Comparison of ENCODE assay signal across 24 cellular contexts in the genomic region with DNA sequence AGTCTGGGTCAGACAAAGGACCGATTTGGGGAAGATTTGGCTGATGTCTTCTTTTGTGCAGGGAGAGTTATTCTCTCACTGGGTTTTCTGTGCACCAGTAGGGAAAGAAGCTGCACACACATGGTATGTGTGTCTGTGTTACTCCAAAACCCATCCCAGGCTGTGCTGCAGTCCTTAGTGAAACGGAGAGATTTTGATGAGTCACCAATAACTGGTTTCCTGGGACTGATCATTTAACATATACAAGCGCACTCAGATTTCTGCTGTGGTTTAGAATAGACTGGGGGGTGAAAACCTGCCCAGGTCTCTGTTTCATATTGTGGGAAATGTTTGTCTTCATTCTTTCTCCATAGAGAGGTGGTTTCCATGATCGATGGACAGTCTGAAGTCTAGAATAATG.
DNase-seq lines count a peak whose midpoint lies in the region; ATAC-seq, FAIRE-seq and TF ChIP-seq lines count a peak whose summit lies in the region.
"Had no signal": no experiment of that assay in that cellular context is flagged by ENCODE, and none has a peak within 500 bp of the region (broad histone marks: within the 10 kb centered on the region; RNA-seq: fewer than 3 reads in every experiment).

No MANE protein-coding gene starts in this region.

- no peak overlapping the region for H2BK12ac ChIP-seq in neuronal stem cell (ENCODE audit: low read length)

- H4K91ac ChIP-seq in neuronal stem cell (ENCODE audit: low read depth, low read length, poor library complexity), result no peak overlapping the region

- no peak for FAIRE-seq in HepG2 (lab: Jason Lieb, UNC)
- FAIRE-seq in kidney (lab: Jason Lieb, UNC), result no peak
- FAIRE-seq: A204.1, D721Med, G401.6, GM12892 had no signal

- POLR2A ChIA-PET in HepG2 (lab: Yijun Ruan, JAX), result no interaction called here

- ATAC-seq in HepG2 (no peak), right lobe of liver (no peak)

- no peak overlapping the region for H2BK5ac ChIP-seq in neuronal stem cell (ENCODE audit: low read length)

- H2AFZ ChIP-seq in HepG2 (ENCODE audit: low read length) (no peak overlapping the region), neuronal stem cell (ENCODE audit: low read length) (peak overlapping the region; percentile 54)
- H2AFZ ChIP-seq: GM23248 had no signal

- no peak overlapping the region for H3K14ac ChIP-seq in neuronal stem cell (ENCODE audit: low read length)

- DNase-seq in HepG2 (ENCODE audit: low spot score) (no peak), right lobe of liver (no peak), SK-N-MC (ENCODE audit: low read depth, low spot score) (no peak), neuronal stem cell (ENCODE audit: low spot score) (no peak), kidney (no peak), HK-2 (ENCODE audit: unreplicated experiment) (no peak), DMS53 treated with DMSO at 0.1 percent for 48 hours (lab: John Stamatoyannopoulos, UW; ENCODE audit: unreplicated experiment) (no peak)
- DNase-seq: ACHN; AML-193; BE2C; CD4-positive, alpha-beta T cell; CD8-positive, alpha-beta memory T cell; DMS 273 treated with DMSO at 0.1 percent for 48 hours; DMS53; DND-41; GM23248; H7; HCEC 1CT had no signal

- no peak for TF ChIP-seq EP300 in HepG2 (IDR thresholded peaks at IDR 0.05; ENCODE audit: low read depth in 2 of 2, low read length in 2 of 2)
- TF ChIP-seq EP300 in HepG2 (CRISPR knock-in tag; IDR thresholded peaks at IDR 0.05; ENCODE audit: borderline replicate concordance), result no peak

- in situ Hi-C loops in HepG2 (cut with HindIII; ENCODE audit: extremely low pct_ligation_motif_present, low pct_unique_long_range_greater_than_20kb), result no loop called here

- no peak overlapping the region for H2AK5ac ChIP-seq in neuronal stem cell (ENCODE audit: low read depth, low read length)

- no peaks in the 10 kb centered on the region for H3K79me1 ChIP-seq in neuronal stem cell (ENCODE audit: low read depth, low read length)

- TF ChIP-seq POLR2A in HepG2 (IDR thresholded peaks at IDR 0.05; ENCODE audit: insufficient read depth in 1 of 2, low read depth in 2 of 2, low read length in 2 of 2), result no peak
- no peak for TF ChIP-seq POLR2A in right lobe of liver (IDR thresholded peaks at IDR 0.05)

- BruUV-seq in HepG2 (replicated peaks; lab: Mats Ljungman, UMichigan), result no TSS peak

- no peak overlapping the region for H3K4me2 ChIP-seq in HepG2 (ENCODE audit: low read depth, low read length)
- no peak overlapping the region for H3K4me2 ChIP-seq in neuronal stem cell (ENCODE audit: insufficient read depth, low read length, poor library complexity, severe bottlenecking)
- H3K4me2 ChIP-seq: BLaER1 treated with 17β-estradiol and CSF1 and Interleukin-3, amounts not matched to agents 10 nM and 100 nM had no signal

- H3K27me3 ChIP-seq in HepG2 (ENCODE audit: control insufficient read depth in 1 of 2, insufficient read depth in 2 of 2, low read length in 2 of 2) (no peaks in the 10 kb centered on the region), right lobe of liver (no peaks in the 10 kb centered on the region), neuronal stem cell (ENCODE audit: control insufficient read depth in 3 of 3, insufficient read depth in 3 of 3, low read depth in 1 of 3, low read length in 3 of 3) (no peaks in the 10 kb centered on the region)
- H3K27me3 ChIP-seq: BE2C; BLaER1 treated with 17β-estradiol and CSF1 and Interleukin-3, amounts not matched to agents 10 nM and 100 nM had no signal

- WGBS in HepG2 (ENCODE audit: low lambda C conversion rate), result 15% methylated on average over 4 of the region's 4 CpGs
- 89% methylated on average over 1 of the region's 4 CpGs for WGBS in right lobe of liver (ENCODE audit: insufficient coverage, low coverage, low lambda C conversion rate, missing lambda C conversion rate)
- no CpG with 5 or more reads among the region's 4 CpGs for WGBS in neuronal stem cell (ENCODE audit: extremely low coverage in 2 of 2, insufficient read length in 2 of 2, insufficient replicate concordance in 1 of 2), 2 donors

- no peak overlapping the region for H2BK120ac ChIP-seq in neuronal stem cell (ENCODE audit: low read depth, low read length)

- H3K27ac ChIP-seq in HepG2 (ENCODE audit: extremely low read length, insufficient read depth, low read length) (no peak overlapping the region), right lobe of liver (no peak overlapping the region), SK-N-MC (peak overlapping the region; percentile 80), neuronal stem cell (replicated peaks; ENCODE audit: low read length) (no peak overlapping the region), kidney (ENCODE audit: low read depth in 2 of 2, low read length in 2 of 2) (no peak overlapping the region)
- H3K27ac ChIP-seq: 22Rv1; BLaER1 treated with 17β-estradiol and CSF1 and Interleukin-3, amounts not matched to agents 10 nM and 100 nM; GM23248 had no signal

- no peak overlapping the region for H3K4ac ChIP-seq in neuronal stem cell (ENCODE audit: low read length)

- no peaks in the 10 kb centered on the region for H3K79me2 ChIP-seq in HepG2 (ENCODE audit: insufficient read depth, low read length)

- H3K9ac ChIP-seq in HepG2 (ENCODE audit: insufficient read depth, low read depth, low read length) (no peak overlapping the region), SK-N-MC (ENCODE audit: insufficient read length) (peak overlapping the region; percentile 52), neuronal stem cell (ENCODE audit: low read depth, low read length, poor library complexity) (no peak overlapping the region), kidney (ENCODE audit: low read length in 2 of 2) (no peak overlapping the region)
- H3K9ac ChIP-seq: BLaER1 treated with 17β-estradiol and CSF1 and Interleukin-3, amounts not matched to agents 10 nM and 100 nM; GM23248 had no signal

- H4K8ac ChIP-seq in neuronal stem cell (ENCODE audit: low read depth, low read length), result no peak overlapping the region

- H3K4me3 ChIP-seq in HepG2 (replicated peaks in 1 of 3; ENCODE audit: insufficient read depth in 1 of 3, low read depth in 2 of 3, low read length in 3 of 3) (no peak overlapping the region), right lobe of liver (no peak overlapping the region), SK-N-MC (0 out of 2 replicates have a peak overlapping the region, but pooled peaks have one; percentile 29), neuronal stem cell (ENCODE audit: low read length in 2 of 2) (no peak overlapping the region), kidney (ENCODE audit: low read length in 2 of 2) (no peak overlapping the region)
- H3K4me3 ChIP-seq: BLaER1 treated with 17β-estradiol and CSF1 and Interleukin-3, amounts not matched to agents 10 nM and 100 nM; GM23248 had no signal

- H3K36me3 ChIP-seq in HepG2 (replicated peaks in 1 of 2; ENCODE audit: control insufficient read depth in 1 of 2, insufficient read depth in 2 of 2, low read length in 2 of 2) (no peaks in the 10 kb centered on the region), right lobe of liver (no peaks in the 10 kb centered on the region), SK-N-MC (ENCODE audit: insufficient read depth, low read length) (no peaks in the 10 kb centered on the region; the same call in 1 of the 2 replicates), neuronal stem cell (replicated peaks in 1 of 2; ENCODE audit: control insufficient read depth in 2 of 2, insufficient read depth in 2 of 2, low read length in 2 of 2) (no peaks in the 10 kb centered on the region), kidney (ENCODE audit: control insufficient read depth in 1 of 2, insufficient read depth in 2 of 2, low read length in 2 of 2) (no peaks in the 10 kb centered on the region)
- H3K36me3 ChIP-seq: BE2C; BLaER1 treated with 17β-estradiol and CSF1 and Interleukin-3, amounts not matched to agents 10 nM and 100 nM had no signal

- no peaks in the 10 kb centered on the region for H3K4me1 ChIP-seq in HepG2 (ENCODE audit: insufficient read depth, low read length)
- H3K4me1 ChIP-seq in right lobe of liver, result no peaks in the 10 kb centered on the region
- peaks cover 0 to 4% of the 10 kb centered on the region in 2 donors for H3K4me1 ChIP-seq in neuronal stem cell (ENCODE audit: control insufficient read depth in 2 of 2, insufficient read depth in 1 of 2, low read depth in 1 of 2, low read length in 2 of 2)
- H3K4me1 ChIP-seq in kidney (ENCODE audit: control insufficient read depth in 1 of 2, insufficient read depth in 1 of 2, low read depth in 1 of 2, low read length in 2 of 2), result no peaks in the 10 kb centered on the region
- H3K4me1 ChIP-seq: BE2C had no signal

- H3K9me3 ChIP-seq in HepG2 (ENCODE audit: low read length), result peaks cover 98% of the 10 kb centered on the region
- H3K9me3 ChIP-seq in right lobe of liver, result no peaks in the 10 kb centered on the region
- H3K9me3 ChIP-seq in SK-N-MC (ENCODE audit: low read depth, low read length), result no peaks in the 10 kb centered on the region
- no peaks in the 10 kb centered on the region for H3K9me3 ChIP-seq in neuronal stem cell (replicated peaks in 1 of 2; ENCODE audit: control insufficient read depth in 2 of 2, insufficient read depth in 1 of 2, low read depth in 1 of 2, low read length in 2 of 2)
- no peaks in the 10 kb centered on the region for H3K9me3 ChIP-seq in kidney (ENCODE audit: control insufficient read depth in 1 of 2, low read length in 2 of 2)
- H3K9me3 ChIP-seq: BE2C had no signal

- intact Hi-C loops in HepG2 (cut with micrococcal nuclease; ENCODE audit: unreplicated experiment) (no loop called here), right lobe of liver (cut with DNase I) (no loop called here), kidney (cut with DNase I) (no loop called here)

- TF ChIP-seq CTCF in HepG2 (CRISPR knock-in tag; IDR thresholded peaks at IDR 0.05) (no peak), right lobe of liver (IDR thresholded peaks at IDR 0.05) (no peak), kidney (IDR thresholded peaks at IDR 0.05; ENCODE audit: borderline replicate concordance, extremely low read depth, insufficient read depth) (no peak)

- CTCF ChIA-PET in HepG2 (lab: Yijun Ruan, JAX; ENCODE audit: low intra/inter-chr PET ratio, low total read pairs), result no interaction called here

- no peaks in the 10 kb centered on the region for H4K20me1 ChIP-seq in HepG2 (ENCODE audit: insufficient read depth, low read length)
- H4K20me1 ChIP-seq: BLaER1 treated with 17β-estradiol and CSF1 and Interleukin-3, amounts not matched to agents 10 nM and 100 nM had no signal

- no peak overlapping the region for H2BK15ac ChIP-seq in neuronal stem cell (ENCODE audit: low read length)

- H3K18ac ChIP-seq in neuronal stem cell (ENCODE audit: low read length), result no peak overlapping the region

- no peak for TF ChIP-seq RAD21 in HepG2 (CRISPR knock-in tag; IDR thresholded peaks at IDR 0.05)

- H3K23ac ChIP-seq in neuronal stem cell (ENCODE audit: low read depth, low read length, poor library complexity), result no peak overlapping the region

TF ChIP-seq in HepG2, 621 proteins besides CTCF, POLR2A, EP300 and RAD21 (continues in another document):
- TF ChIP-seq ZSCAN9 (CRISPR knock-in tag; IDR thresholded peaks at IDR 0.05; ENCODE audit: borderline replicate concordance) (no peak), SRF (IDR thresholded peaks at IDR 0.05; ENCODE audit: low read depth, low read length) (no peak), NFE2L2 (IDR thresholded peaks at IDR 0.05; ENCODE audit: low read length) (peak; percentile 63), MAFK (conservative IDR thresholded peaks at IDR 0.05 in 1 of 2, IDR thresholded peaks at IDR 0.05 in 1 of 2; ENCODE audit: low read length in 2 of 2) (peak; percentile 83 to 88)
